Comparison of ENCODE assay signal across 28 cellular contexts in the genomic region with DNA sequence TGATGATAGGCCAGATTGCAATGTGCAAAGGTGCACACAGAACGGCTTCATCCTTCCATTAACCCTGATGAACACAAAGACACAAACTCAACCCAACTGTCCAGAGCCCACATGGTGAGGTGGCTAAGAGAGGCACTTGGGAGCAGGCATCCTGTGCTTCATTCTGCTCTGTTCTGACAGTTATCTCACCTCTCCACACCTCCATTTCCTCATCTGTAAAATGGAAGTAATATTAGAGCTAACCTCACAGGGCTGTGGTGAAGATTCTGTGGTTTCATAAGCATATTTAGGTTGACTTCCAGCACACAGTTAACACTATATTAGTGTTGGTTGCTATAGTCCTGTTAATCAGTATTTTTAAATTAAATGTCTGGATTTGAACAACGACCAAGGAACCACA.
"Had no signal": no experiment of that assay in that cellular context is flagged by ENCODE, and none has a peak within 500 bp of the region (broad histone marks: within the 10 kb centered on the region; RNA-seq: fewer than 3 reads in every experiment).

No MANE protein-coding gene starts in this region.

- H3K27me3 Mint-ChIP-seq: activated CD4-positive, alpha-beta memory T cell treated with anti-CD3 and anti-CD28 coated beads, Interleukin-2, amount 10 ng/mL, durations not matched to agents 7 days and 5 days; activated CD4-positive, alpha-beta T cell treated with anti-CD3 and anti-CD28 coated beads for 36 hours; activated naive CD8-positive, alpha-beta T cell had no signal

- H3K27me3 ChIP-seq: adrenal gland, MG63 had no signal

- H3K36me3 Mint-ChIP-seq: activated naive CD8-positive, alpha-beta T cell had no signal

- H3K27ac Mint-ChIP-seq: activated CD4-positive, alpha-beta memory T cell treated with anti-CD3 and anti-CD28 coated beads, Interleukin-2, amount 10 ng/mL, durations not matched to agents 7 days and 5 days; activated CD4-positive, alpha-beta T cell treated with anti-CD3 and anti-CD28 coated beads for 36 hours; activated naive CD4-positive, alpha-beta T cell treated with anti-CD3 and anti-CD28 coated beads for 36 hours; activated naive CD8-positive, alpha-beta T cell had no signal

- H3K4me1 Mint-ChIP-seq: activated CD4-positive, alpha-beta T cell treated with anti-CD3 and anti-CD28 coated beads for 36 hours had no signal

- H3K9me3 ChIP-seq: adrenal gland, MG63 had no signal

- H3K4me3 Mint-ChIP-seq: activated CD4-positive, alpha-beta memory T cell treated with anti-CD3 and anti-CD28 coated beads, Interleukin-2, amount 10 ng/mL, durations not matched to agents 7 days and 5 days; activated CD4-positive, alpha-beta T cell treated with anti-CD3 and anti-CD28 coated beads for 36 hours; activated naive CD4-positive, alpha-beta T cell treated with anti-CD3 and anti-CD28 coated beads for 36 hours; activated naive CD8-positive, alpha-beta T cell; activated T-cell treated with anti-CD3 and anti-CD28 coated beads, Interleukin-2, amount 50 U/mL, for 4 hours had no signal

- DNase-seq: activated CD4-positive, alpha-beta memory T cell treated with anti-CD3 and anti-CD28 coated beads, Interleukin-2, amount 10 ng/mL, durations not matched to agents 7 days and 5 days; activated CD4-positive, alpha-beta T cell treated with anti-CD3 and anti-CD28 coated beads for 36 hours; activated CD4-positive, alpha-beta T cell treated with anti-CD3 and anti-CD28 coated beads, Interleukin-2, amount 50 U/mL, for 1 hour; activated gamma-delta T cell; activated naive CD4-positive, alpha-beta T cell treated with anti-CD3 and anti-CD28 coated beads for 36 hours; activated T-cell treated with anti-CD3 and anti-CD28 coated beads, Interleukin-2, amount 50 U/mL, for 4 hours; adrenal gland; MG63; MV-4-11; NCI-H1092 treated with DMSO at 0.1 percent for 48 hours; NCI-H1417 treated with DMSO at 0.1 percent for 48 hours; NCI-H1694; NCI-H2029; NCI-H2107; NCI-H2171 treated with DMSO at 0.1 percent for 48 hours; NCI-H226; NCI-H526 treated with DMSO at 0.1 percent for 48 hours; NCI-H82; NK-92 treated with Interleukin-12 subunit alpha and Interleukin-12 subunit beta, amount 100 ng/mL, for 24 hours; OCI-M1; RPMI8226; T-helper 1 cell; WERI-Rb-1 had no signal

- H3K27ac ChIP-seq: adrenal gland, KMS-11, SK-N-MC, WERI-Rb-1 had no signal

- ATAC-seq: activated CD4-positive, alpha-beta T cell treated with anti-CD3 and anti-CD28 coated beads for 36 hours; activated T-cell treated with anti-CD3 and anti-CD28 coated beads, Interleukin-2, amount 50 U/mL, for 4 hours; Panc1; Right ventricle myocardium inferior had no signal

- H3K9me3 Mint-ChIP-seq: activated CD4-positive, alpha-beta memory T cell treated with anti-CD3 and anti-CD28 coated beads, Interleukin-2, amount 10 ng/mL, durations not matched to agents 7 days and 5 days; activated naive CD4-positive, alpha-beta T cell treated with anti-CD3 and anti-CD28 coated beads for 36 hours; activated T-cell treated with anti-CD3 and anti-CD28 coated beads, Interleukin-2, amount 50 U/mL, for 4 hours had no signal

- H3K4me3 ChIP-seq: adrenal gland, MG63, SK-N-MC had no signal

- H3K36me3 ChIP-seq: adrenal gland, WERI-Rb-1 had no signal
